Comparison of ENCODE assay signal across 9 cellular contexts in genomic region chr12:2813573-2814185, GRCh38. TPM values are rescaled to one million over a fixed set of nuclear protein-coding genes. Genes with fewer than 3 reads are reported as not detected.
DNase-seq lines count a peak whose midpoint lies in the region; ATAC-seq and TF ChIP-seq lines count a peak whose summit lies in the region.
"Had no signal": no experiment of that assay in that cellular context is flagged by ENCODE, and none has a peak within 500 bp of the region (broad histone marks: within the 10 kb centered on the region; RNA-seq: fewer than 3 reads in every experiment).

No MANE protein-coding gene starts in this region.

- H3K4me1 ChIP-seq in BE2C (no peaks in the 10 kb centered on the region), KMS-11 (ENCODE audit: low read depth, poor library complexity, severe bottlenecking) (peaks cover 16% of the 10 kb centered on the region), right cardiac atrium (ENCODE audit: control insufficient read depth, insufficient read depth, low read length) (no peaks in the 10 kb centered on the region)

- peaks cover 17% of the 10 kb centered on the region; the same call in 1 of the 2 replicates for H3K79me2 ChIP-seq in KMS-11 (ENCODE audit: insufficient read depth, low read depth)

- H4K20me1 ChIP-seq in KMS-11 (ENCODE audit: insufficient read depth), result no peaks in the 10 kb centered on the region

- H3K4me3 ChIP-seq in BE2C (ENCODE audit: low read depth, low read length), result peak overlapping the region; percentile 86
- H3K4me3 ChIP-seq in KMS-11 (IDR thresholded peaks at IDR 0.05; ENCODE audit: insufficient read depth, low read depth, low read length), result no peak overlapping the region
- H3K4me3 ChIP-seq in right cardiac atrium (ENCODE audit: low read length), result peak overlapping the region; percentile 58
- peak overlapping the region; percentile 95 for H3K4me3 ChIP-seq in retinal pigment epithelial cell (ENCODE audit: low read length)

- peak overlapping the region; percentile 92 for H3K27ac ChIP-seq in KMS-11
- peak overlapping the region; percentile 100 for H3K27ac ChIP-seq in angular gyrus (ENCODE audit: low read depth, low read length)
- no peak overlapping the region for H3K27ac ChIP-seq in right cardiac atrium (ENCODE audit: low read length)

- H3K9me3 ChIP-seq in BE2C (no peaks in the 10 kb centered on the region), right cardiac atrium (ENCODE audit: control insufficient read depth, low read length) (no peaks in the 10 kb centered on the region)

- WGBS in right cardiac atrium, result 25% methylated on average over 6 of the region's 6 CpGs

- ATAC-seq in GM19035 (IDR thresholded peaks at IDR 0.05; ENCODE audit: unreplicated experiment), result peak; percentile 30
- ATAC-seq in right cardiac atrium, result peak; percentile 42 to 52
- ATAC-seq in HG03439 (IDR thresholded peaks at IDR 0.05; ENCODE audit: unreplicated experiment), result no peak

- peak overlapping the region; percentile 91 for H3K4me2 ChIP-seq in KMS-11

- DNase-seq in BE2C (peak; percentile 78), RPMI8226 (peak; percentile 82), right cardiac atrium (peak in 1 of 3 donors; percentile 44), retinal pigment epithelial cell (ENCODE audit: low read depth) (no peak)

- peak overlapping the region; percentile 96; the same call in 1 of the 2 replicates for H3K9ac ChIP-seq in KMS-11

- H2AFZ ChIP-seq in KMS-11 (ENCODE audit: low read depth), result peak overlapping the region; percentile 84; the same call in 1 of the 2 replicates

- intact Hi-C loops in right cardiac atrium (cut with DNase I), result no loop called here

- TF ChIP-seq CTCF in BE2C (IDR thresholded peaks at IDR 0.05; ENCODE audit: low read depth, low read length) (peak; percentile 82), KMS-11 (conservative IDR thresholded peaks at IDR 0.05; ENCODE audit: low read depth, low read length) (peak; percentile 76), retinal pigment epithelial cell (conservative IDR thresholded peaks at IDR 0.05; ENCODE audit: low read depth, low read length) (peak; percentile 82)

- H3K27me3 ChIP-seq in BE2C, result no peaks in the 10 kb centered on the region
- no peaks in the 10 kb centered on the region for H3K27me3 ChIP-seq in KMS-11 (ENCODE audit: insufficient read depth, low read depth)
- H3K27me3 ChIP-seq in right cardiac atrium (ENCODE audit: control insufficient read depth, insufficient read depth), result no peaks in the 10 kb centered on the region

- peaks cover 33% of the 10 kb centered on the region for H3K36me3 ChIP-seq in BE2C
- no peaks in the 10 kb centered on the region for H3K36me3 ChIP-seq in KMS-11 (ENCODE audit: insufficient read depth)

RNA-seq across cellular contexts. Expression of gene ITFG2, which starts 1.2 kb away (rescaled TPM):
- polyA plus RNA-seq in BE2C (2012; ENCODE audit: insufficient read depth, insufficient read length, low read depth), result 73.8 TPM
- total RNA-seq in right cardiac atrium, result 10 to 100 TPM; 14.3 to 20.6 (median 17.3) TPM
- 15.7 TPM for polyA plus RNA-seq in right cardiac atrium

RNA-seq across cellular contexts. Expression of gene FKBP4, which starts 18.9 kb away (rescaled TPM):
- 118 TPM for polyA plus RNA-seq in BE2C (2012; ENCODE audit: insufficient read depth, insufficient read length, low read depth)
- 10 to 100 TPM; 36.4 to 65.2 (median 53.7) TPM for total RNA-seq in right cardiac atrium
- 32.4 TPM for polyA plus RNA-seq in right cardiac atrium

RNA-seq across cellular contexts. Expression of gene NRIP2, which starts 21.2 kb away (rescaled TPM):
- polyA plus RNA-seq in BE2C (2012; ENCODE audit: insufficient read depth, insufficient read length, low read depth), result 5.7 TPM
- 1 to 10 TPM; 1.5 to 3.0 (median 1.8) TPM for total RNA-seq in right cardiac atrium
- polyA plus RNA-seq in right cardiac atrium, result 2.0 TPM
- total RNA-seq: T-helper 1 cell treated with Interleukin-12 subunit alpha and Interleukin-12 subunit beta and Interleukin-4 antibody, amounts not matched to agents 30 ng/mL and 1 ng/mL, for 36 hours had no signal

RNA-seq across cellular contexts. Expression of gene TEX52, which starts 43.2 kb away (rescaled TPM):
- 0.63 TPM for polyA plus RNA-seq in BE2C (2012; ENCODE audit: insufficient read depth, insufficient read length, low read depth)
- total RNA-seq in right cardiac atrium, result not detected
- not detected for polyA plus RNA-seq in right cardiac atrium
- total RNA-seq: T-helper 1 cell treated with Interleukin-12 subunit alpha and Interleukin-12 subunit beta and Interleukin-4 antibody, amounts not matched to agents 30 ng/mL and 1 ng/mL, for 36 hours had no signal
